ENCODE assay signal across 1 cellular context in genomic region chr6:156996265-156996664, GRCh38.
TF ChIP-seq lines count a peak whose summit lies in the region.

No MANE protein-coding gene starts in this region.

TF ChIP-seq in GM23338, 12 proteins besides CTCF, POLR2A, EP300 and RAD21 (continued from another document):
- no peak for TF ChIP-seq ZNF462 (CRISPR knock-in tag; IDR thresholded peaks at IDR 0.05)
- TF ChIP-seq EZH2 (IDR thresholded peaks at IDR 0.05; ENCODE audit: low read depth, unreplicated experiment) = no peak
